ENCODE assay signal across 19 cellular contexts in the genomic region with DNA sequence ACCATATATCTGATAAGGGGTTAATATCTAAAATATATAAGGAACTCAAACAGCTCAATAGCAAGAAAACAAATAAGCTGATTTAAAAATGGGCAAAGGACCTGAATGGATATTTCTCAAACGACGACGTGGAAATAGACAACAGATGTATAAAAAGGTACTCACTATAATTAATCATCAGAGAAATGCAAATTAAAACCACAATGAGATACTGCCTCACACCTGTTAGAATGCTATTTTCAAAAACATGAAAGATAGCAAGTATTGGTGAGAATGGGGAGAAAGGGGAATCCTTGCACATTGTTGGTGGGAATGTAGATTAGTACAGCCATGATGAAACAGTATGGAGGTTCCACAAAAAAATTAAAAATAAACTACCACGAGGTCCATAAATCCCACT.
A peak's percentile ranks its signal among the peaks of the same experiment; 100 is the strongest.
DNase-seq lines count a peak whose midpoint lies in the region; ATAC-seq and TF ChIP-seq lines count a peak whose summit lies in the region.
"Had no signal": no experiment of that assay in that cellular context is flagged by ENCODE, and none has a peak within 500 bp of the region (broad histone marks: within the 10 kb centered on the region; RNA-seq: fewer than 3 reads in every experiment).

No MANE protein-coding gene starts in this region.

- no peak for TF ChIP-seq POLR2A in HCT116 (IDR thresholded peaks at IDR 0.05; ENCODE audit: borderline replicate concordance, extremely low read depth, insufficient read depth, insufficient read length)

- H3K18ac ChIP-seq in mesenchymal stem cell (ENCODE audit: low read depth in 1 of 2, low read length in 2 of 2): no peak overlapping the region

- H3K79me1 ChIP-seq in mesenchymal stem cell (replicated peaks; ENCODE audit: low read length, poor library complexity, severe bottlenecking): no peaks in the 10 kb centered on the region

- H4K8ac ChIP-seq in mesenchymal stem cell (ENCODE audit: low read length): no peak overlapping the region

- no peaks in the 10 kb centered on the region; a peak in 1 of 4 replicates for H3K4me1 ChIP-seq in HCT116 (ENCODE audit: control insufficient read depth in 1 of 2, insufficient read depth in 2 of 2, low read length in 2 of 2)
- peaks cover 35% of the 10 kb centered on the region for H3K4me1 ChIP-seq in MM.1S (ENCODE audit: low read length)
- H3K4me1 ChIP-seq in mesenchymal stem cell (ENCODE audit: control insufficient read depth, insufficient read depth, low read depth, low read length): no peaks in the 10 kb centered on the region

- H2BK12ac ChIP-seq in mesenchymal stem cell (ENCODE audit: low read length in 2 of 2): no peak overlapping the region

- peaks cover 13% of the 10 kb centered on the region for H3F3A ChIP-seq in MM.1S (ENCODE audit: insufficient read depth, low read length)

- H4K20me1 ChIP-seq in HCT116 (ENCODE audit: insufficient read depth): no peaks in the 10 kb centered on the region
- H4K20me1 ChIP-seq in MM.1S (ENCODE audit: insufficient read depth, low read length): no peaks in the 10 kb centered on the region
- H4K20me1 ChIP-seq: BLaER1 had no signal

- H3K9me3 ChIP-seq in HCT116 (ENCODE audit: control insufficient read depth in 1 of 2, insufficient read depth in 1 of 2, low read depth in 1 of 2, low read length in 2 of 2) (no peaks in the 10 kb centered on the region), MM.1S (replicated peaks; ENCODE audit: insufficient read depth, low read length) (no peaks in the 10 kb centered on the region), mesenchymal stem cell (ENCODE audit: control insufficient read depth, low read length) (no peaks in the 10 kb centered on the region)
- H3K9me3 ChIP-seq: Caco-2 had no signal

- no peak overlapping the region for H4K91ac ChIP-seq in mesenchymal stem cell (ENCODE audit: low read length)

- H3K9ac ChIP-seq in HCT116 (ENCODE audit: low read length): no peak overlapping the region
- no peak overlapping the region for H3K9ac ChIP-seq in MM.1S (ENCODE audit: low read length)
- H3K9ac ChIP-seq in mesenchymal stem cell (ENCODE audit: low read length): no peak overlapping the region
- H3K9ac ChIP-seq: BLaER1 had no signal

- no peak overlapping the region for H3K4ac ChIP-seq in mesenchymal stem cell (ENCODE audit: low read depth in 1 of 2, low read length in 2 of 2)

- no peak overlapping the region for H2BK15ac ChIP-seq in mesenchymal stem cell (ENCODE audit: low read depth, poor library complexity, severe bottlenecking)

- CTCF ChIA-PET in HCT116 (lab: Charles Lee): interaction anchor here (0.8 kb wide), 1 partner anchor 9 kb away, joined by 3 read pairs; no protein-coding TSS in a partner anchor

- H3K27ac ChIP-seq in 22Rv1: peak overlapping the region; percentile 8; the same call in 1 of the 2 replicates
- H3K27ac ChIP-seq in HCT116 (ENCODE audit: low read depth, low read length): no peak overlapping the region
- H3K27ac ChIP-seq in MM.1S (ENCODE audit: low read length): peak overlapping the region; percentile 61; the same call in 1 of the 2 replicates
- H3K27ac ChIP-seq in mesenchymal stem cell (ENCODE audit: low read length, poor library complexity, severe bottlenecking): no peak overlapping the region
- H3K27ac ChIP-seq: BLaER1 had no signal

- no peak overlapping the region for H3K4me2 ChIP-seq in HCT116 (ENCODE audit: low read length)
- H3K4me2 ChIP-seq in MM.1S (ENCODE audit: low read depth, low read length): peak overlapping the region; percentile 50
- H3K4me2 ChIP-seq in mesenchymal stem cell (ENCODE audit: low read length, poor library complexity, severe bottlenecking): no peak overlapping the region
- H3K4me2 ChIP-seq: BLaER1 had no signal

- POLR2A ChIA-PET in HCT116 (lab: Charles Lee): no interaction called here

- H3K23ac ChIP-seq in mesenchymal stem cell (ENCODE audit: low read length in 2 of 2): no peak overlapping the region

- H2BK5ac ChIP-seq in mesenchymal stem cell (ENCODE audit: low read depth, low read length, poor library complexity, severe bottlenecking): no peak overlapping the region

- no peak for TF ChIP-seq RAD21 in HCT116 (IDR thresholded peaks at IDR 0.05; ENCODE audit: low read depth)

- no peak overlapping the region for H3K14ac ChIP-seq in mesenchymal stem cell (ENCODE audit: low read length in 2 of 2)

- TF ChIP-seq CTCF in 22Rv1 (IDR thresholded peaks at IDR 0.05) (no peak), HCT116 (IDR thresholded peaks at IDR 0.05 in 2 of 3, conservative IDR thresholded peaks at IDR 0.05 in 1 of 3; ENCODE audit: borderline replicate concordance in 1 of 3, insufficient read depth in 1 of 3, low read depth in 2 of 3, low read length in 2 of 3) (no peak), MM.1S (IDR thresholded peaks at IDR 0.05; ENCODE audit: low read length) (no peak)

- no TSS peak for BruUV-seq in HCT116 (replicated peaks; lab: Mats Ljungman, UMichigan)

- no peak for DNase-seq in HCT116 (ENCODE audit: low read depth, low spot score)
- DNase-seq in MM.1S: peak; percentile 69
- no peak for DNase-seq in amygdala (lab: John Stamatoyannopoulos, UW)
- DNase-seq in mesenchymal stem cell: no peak
- DNase-seq: 8988T; AML-193; Caco-2; CD8-positive, alpha-beta memory T cell; DND-41; GF-D8; GOT3; HCEC 1CT; IMR-90; KBM-7 had no signal

- H2AK5ac ChIP-seq in mesenchymal stem cell (ENCODE audit: low read length, severe bottlenecking): no peak overlapping the region

- H3K79me2 ChIP-seq in HCT116 (ENCODE audit: insufficient read depth, low read length) (no peaks in the 10 kb centered on the region), MM.1S (ENCODE audit: low read length) (no peaks in the 10 kb centered on the region)

- no peaks in the 10 kb centered on the region for H3K36me3 ChIP-seq in HCT116 (ENCODE audit: control insufficient read depth in 1 of 2, insufficient read depth in 2 of 2, low read length in 2 of 2)
- H3K36me3 ChIP-seq in MM.1S (replicated peaks; ENCODE audit: insufficient read depth, low read length): no peaks in the 10 kb centered on the region
- H3K36me3 ChIP-seq in mesenchymal stem cell (ENCODE audit: control insufficient read depth in 1 of 2, insufficient read depth in 2 of 2, low read depth in 1 of 2, low read length in 2 of 2): no peaks in the 10 kb centered on the region
- H3K36me3 ChIP-seq: BLaER1 had no signal

- H2BK120ac ChIP-seq in mesenchymal stem cell (ENCODE audit: low read depth, low read length): no peak overlapping the region

- H3K4me3 ChIP-seq in HCT116 (replicated peaks in 1 of 2; ENCODE audit: low read depth in 1 of 2, low read length in 2 of 2): no peak overlapping the region
- H3K4me3 ChIP-seq in MM.1S (ENCODE audit: low read length): no peak overlapping the region
- H3K4me3 ChIP-seq in mesenchymal stem cell (ENCODE audit: insufficient read depth in 1 of 2, low read depth in 1 of 2, low read length in 2 of 2): no peak overlapping the region
- H3K4me3 ChIP-seq: BLaER1 had no signal

- RAD21 ChIA-PET in HCT116 (lab: Charles Lee; ENCODE audit: low non-redundant PET in 1 of 2, low total read pairs in 2 of 2, uncharacterized antibody in 2 of 2, unreplicated experiment in 2 of 2): no interaction called here

- 80% methylated on average over 3 of the region's 4 CpGs for WGBS in mesenchymal stem cell

- intact Hi-C loops in HCT116 (cut with micrococcal nuclease): no loop called here

- ATAC-seq in GM19035 (IDR thresholded peaks at IDR 0.05; ENCODE audit: unreplicated experiment) (peak; percentile 45), HCT116 (no peak), HG02852 (IDR thresholded peaks at IDR 0.05; ENCODE audit: unreplicated experiment) (no peak), GM18498 (IDR thresholded peaks at IDR 0.05; ENCODE audit: unreplicated experiment) (no peak)

- H3K9me2 ChIP-seq in HCT116 (ENCODE audit: insufficient read depth) (no peaks in the 10 kb centered on the region), MM.1S (replicated peaks; ENCODE audit: insufficient read depth, low read length) (no peaks in the 10 kb centered on the region)

- H2AFZ ChIP-seq in HCT116 (ENCODE audit: low read depth, low read length, poor library complexity, severe bottlenecking) (peak overlapping the region; percentile 47), MM.1S (ENCODE audit: low read length) (no peak overlapping the region), mesenchymal stem cell (ENCODE audit: low read depth, low read length) (no peak overlapping the region)

- no peaks in the 10 kb centered on the region for H3K27me3 ChIP-seq in HCT116 (ENCODE audit: insufficient read depth, low read length)
- H3K27me3 ChIP-seq in MM.1S (replicated peaks; ENCODE audit: insufficient read depth, low read length): no peaks in the 10 kb centered on the region
- H3K27me3 ChIP-seq in mesenchymal stem cell (ENCODE audit: control insufficient read depth in 1 of 2, insufficient read depth in 1 of 2, low read length in 2 of 2): no peaks in the 10 kb centered on the region
- H3K27me3 ChIP-seq: BLaER1 had no signal

TF ChIP-seq in HCT116, 20 proteins besides CTCF, POLR2A, EP300 and RAD21:
- TF ChIP-seq ZFX (IDR thresholded peaks at IDR 0.05): no peak
- no peak for TF ChIP-seq ELF1 (IDR thresholded peaks at IDR 0.05; ENCODE audit: borderline replicate concordance, low read depth)
- TF ChIP-seq POLR2AphosphoS5 (IDR thresholded peaks at IDR 0.05; ENCODE audit: low read depth, low read length): no peak
- no peak for TF ChIP-seq FOSL1 (IDR thresholded peaks at IDR 0.05; ENCODE audit: low read depth)
- no peak for TF ChIP-seq YY1 (IDR thresholded peaks at IDR 0.05; ENCODE audit: extremely low read depth, insufficient replicate concordance, low read depth, low read length)
- TF ChIP-seq, protein P1, sequence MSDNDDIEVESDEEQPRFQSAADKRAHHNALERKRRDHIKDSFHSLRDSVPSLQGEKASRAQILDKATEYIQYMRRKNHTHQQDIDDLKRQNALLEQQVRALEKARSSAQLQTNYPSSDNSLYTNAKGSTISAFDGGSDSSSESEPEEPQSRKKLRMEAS (IDR thresholded peaks at IDR 0.05): no peak

Comparison
In these comparisons a context has a peak if more than half of its experiments do, and no peak if none do; other contexts are left out.
1. H3K27ac ChIP-seq: peak in 22Rv1 (single experiment) and MM.1S (single experiment); none in HCT116 (single experiment) and mesenchymal stem cell (single experiment).